Comparison of ENCODE assay signal across 9 cellular contexts in genomic region chr11:134261626-134262488, GRCh38. TPM values are rescaled to one million over a fixed set of nuclear protein-coding genes. Genes with fewer than 3 reads are reported as not detected.
DNase-seq lines count a peak whose midpoint lies in the region; ATAC-seq and TF ChIP-seq lines count a peak whose summit lies in the region.
"Had no signal": no experiment of that assay in that cellular context is flagged by ENCODE, and none has a peak within 500 bp of the region (broad histone marks: within the 10 kb centered on the region; RNA-seq: fewer than 3 reads in every experiment).

No MANE protein-coding gene starts in this region.

- H3K9me3 Mint-ChIP-seq in progenitor cell of endocrine pancreas (ENCODE audit: low read depth), result no peaks in the 10 kb centered on the region
- H3K9me3 Mint-ChIP-seq in immature natural killer cell, result no peaks in the 10 kb centered on the region

- H3F3A ChIP-seq in PC-9 (ENCODE audit: insufficient read depth, low read depth), result peaks cover 16% of the 10 kb centered on the region; the same call in 1 of the 2 replicates

- H3K4me3 Mint-ChIP-seq in progenitor cell of endocrine pancreas (ENCODE audit: low read depth) (no peak overlapping the region), immature natural killer cell (no peak overlapping the region)

- TF ChIP-seq POLR2A in adrenal gland (IDR thresholded peaks at IDR 0.05), result no peak

- H3K4me1 Mint-ChIP-seq in progenitor cell of endocrine pancreas (ENCODE audit: low read depth) (no peaks in the 10 kb centered on the region), immature natural killer cell (no peaks in the 10 kb centered on the region)

- POLR2A ChIA-PET in BJ (lab: Charles Lee), result no interaction called here
- POLR2A ChIA-PET in PC-9 (lab: Charles Lee; ENCODE audit: unreplicated experiment), result interaction anchor here (0.6 kb wide), 2 partner anchors 14 to 24 kb away, joined by 3 read pairs; no protein-coding TSS in a partner anchor

- H3K36me3 Mint-ChIP-seq in progenitor cell of endocrine pancreas (ENCODE audit: insufficient read depth), result peaks cover 12% of the 10 kb centered on the region
- peaks cover 10 to 35% (median 14%) of the 10 kb centered on the region in 3 donors for H3K36me3 Mint-ChIP-seq in immature natural killer cell

- intact Hi-C loops in PC-9 (cut with micrococcal nuclease; ENCODE audit: unreplicated experiment) (no loop called here), adrenal gland (cut with DNase I) (no loop called here)

- H3K4me3 ChIP-seq in BJ (ENCODE audit: low read depth, low read length) (no peak overlapping the region), GM06990 (replicated peaks; ENCODE audit: low read depth, low read length) (no peak overlapping the region), PC-9 (no peak overlapping the region), cardiac fibroblast (replicated peaks in 1 of 2; ENCODE audit: low read depth in 2 of 2, low read length in 2 of 2) (no peak overlapping the region), adrenal gland (no peak overlapping the region)
- H3K4me3 ChIP-seq: lung had no signal

- no peaks in the 10 kb centered on the region for H3K27me3 ChIP-seq in BJ (ENCODE audit: control insufficient read depth, insufficient read depth, low read length)
- no peaks in the 10 kb centered on the region for H3K27me3 ChIP-seq in GM06990 (replicated peaks; ENCODE audit: control insufficient read depth, insufficient read depth, low read length)
- H3K27me3 ChIP-seq in PC-9 (ENCODE audit: insufficient read depth, low read depth), result no peaks in the 10 kb centered on the region
- no peaks in the 10 kb centered on the region for H3K27me3 ChIP-seq in adrenal gland

- DNase-seq in BJ (ENCODE audit: low read depth) (no peak), GM06990 (ENCODE audit: extremely low read depth, insufficient read length) (no peak), PC-9 (peak in 1 of 2 experiments; percentile 9), cardiac fibroblast (ENCODE audit: low read depth in 2 of 2) (peak; percentile 26 to 35), progenitor cell of endocrine pancreas (ENCODE audit: low spot score, unreplicated experiment) (no peak), adrenal gland (no peak), immature natural killer cell (no peak)

- H3K9me2 ChIP-seq in PC-9 (ENCODE audit: insufficient read depth), result no peaks in the 10 kb centered on the region

- no TSS peak for BruUV-seq in PC-9 (replicated peaks; lab: Mats Ljungman, UMichigan)

- H3K79me2 ChIP-seq in PC-9 (ENCODE audit: low read depth), result no peaks in the 10 kb centered on the region

- no peak overlapping the region for H3K4me2 ChIP-seq in PC-9

- no peaks in the 10 kb centered on the region for H3K27me3 Mint-ChIP-seq in progenitor cell of endocrine pancreas
- H3K27me3 Mint-ChIP-seq in immature natural killer cell (ENCODE audit: low read depth in 3 of 3), result peaks cover 0 to 3% (median 0%) of the 10 kb centered on the region in 3 donors

- H3K27ac Mint-ChIP-seq in progenitor cell of endocrine pancreas, result no peak overlapping the region
- H3K27ac Mint-ChIP-seq in immature natural killer cell, result no peak overlapping the region

- H4K20me1 ChIP-seq in PC-9 (ENCODE audit: insufficient read depth), result no peaks in the 10 kb centered on the region

- ATAC-seq in HG03342 (IDR thresholded peaks at IDR 0.05; ENCODE audit: unreplicated experiment), result no peak

- no peak overlapping the region for H3K27ac ChIP-seq in PC-9
- no peak overlapping the region for H3K27ac ChIP-seq in adrenal gland

- TF ChIP-seq CTCF in BJ (IDR thresholded peaks at IDR 0.05; ENCODE audit: insufficient read depth, low read depth, low read length), result peak; percentile 60
- peak; percentile 61 for TF ChIP-seq CTCF in GM06990 (IDR thresholded peaks at IDR 0.05; ENCODE audit: insufficient read depth, low read length, poor library complexity, severe bottlenecking)
- TF ChIP-seq CTCF in PC-9 (conservative IDR thresholded peaks at IDR 0.05), result peak; percentile 74
- TF ChIP-seq CTCF in cardiac fibroblast (IDR thresholded peaks at IDR 0.05; ENCODE audit: low read depth, low read length), result peak; percentile 60
- TF ChIP-seq CTCF in progenitor cell of endocrine pancreas (IDR thresholded peaks at IDR 0.05; ENCODE audit: unreplicated experiment), result peak; percentile 61
- TF ChIP-seq CTCF in adrenal gland (IDR thresholded peaks at IDR 0.05), result peak in 3 of 6 experiments; percentile 21 to 36 (median 33)

- H3K36me3 ChIP-seq in BJ (ENCODE audit: control insufficient read depth, insufficient read depth, low read length) (peaks cover 15% of the 10 kb centered on the region), GM06990 (ENCODE audit: control insufficient read depth, insufficient read depth, low read length) (peaks cover 12% of the 10 kb centered on the region), PC-9 (ENCODE audit: low read depth) (no peaks in the 10 kb centered on the region), adrenal gland (replicated peaks in 1 of 2) (peaks cover 0 to 59% of the 10 kb centered on the region in 2 donors)

- WGBS in adrenal gland, 4 donors, result 91 to 95% (median 91%) methylated on average over 10 to 14 of the region's 14 CpGs

- H3K4me1 ChIP-seq in PC-9 (replicated peaks; ENCODE audit: insufficient read depth), result peaks cover 21% of the 10 kb centered on the region
- H3K4me1 ChIP-seq in adrenal gland (replicated peaks in 1 of 2), result no peaks in the 10 kb centered on the region

- CTCF ChIA-PET in BJ (lab: Yijun Ruan, JAX) (interaction anchor here (0.8 to 2.2 kb wide), 8 partner anchors 8 to 323 kb away, joined by 3 to 9 read pairs (median 4); partner anchors contain the start of genes ACAD8, GLB1L3 and THYN1), PC-9 (lab: Charles Lee) (interaction anchor here (0.5 to 0.6 kb wide), 2 partner anchors 21 to 971 kb away, joined by 3 to 4 read pairs; no protein-coding TSS in a partner anchor)

- H2AFZ ChIP-seq in PC-9, result no peak overlapping the region

- H3K9me3 ChIP-seq in PC-9 (ENCODE audit: insufficient read depth, low read depth) (no peaks in the 10 kb centered on the region; the same call in 1 of the 2 replicates), adrenal gland (replicated peaks in 1 of 3) (no peaks in the 10 kb centered on the region)

RNA-seq across cellular contexts. Expression of gene ACAD8, which starts 8.5 kb away (rescaled TPM):
- polyA plus RNA-seq in BJ (2011; rRNA removed) (17.4 and 19.4 TPM in 2 replicates), adrenal gland (10 to 100 TPM; 22.4 to 27.1 (median 23.3) TPM), immature natural killer cell (10 to 100 TPM; 16.3 to 34.4 (median 22.7) TPM)
- 7.4 and 10.5 TPM in 2 replicates for polyA minus RNA-seq in BJ (2011; rRNA and poly(A)+ RNA removed)
- total RNA-seq in PC-9 (2021) (16.1 and 17.2 TPM in 2 replicates), progenitor cell of endocrine pancreas (35.9 and 37.6 TPM in 2 replicates), adrenal gland (10 to 100 TPM; 24.7 to 45.0 (median 37.4) TPM)

RNA-seq across cellular contexts. Expression of gene THYN1, which starts 8.7 kb away (rescaled TPM):
- polyA plus RNA-seq in BJ (2011; rRNA removed), result 38.2 and 57.4 TPM in 2 replicates
- polyA minus RNA-seq in BJ (2011; rRNA and poly(A)+ RNA removed), result 17.1 and 27.8 TPM in 2 replicates
- total RNA-seq in PC-9 (2021), result 29.8 and 41.2 TPM in 2 replicates
- total RNA-seq in progenitor cell of endocrine pancreas, result 69.6 and 70.5 TPM in 2 replicates
- total RNA-seq in adrenal gland, result 10 to 100 TPM; 32.8 to 80.8 (median 47.1) TPM
- 10 to 100 TPM; 59.4 to 74.0 (median 60.7) TPM for polyA plus RNA-seq in adrenal gland
- polyA plus RNA-seq in immature natural killer cell, result 100 to 1,000 TPM in 2 of 3 donors, 10 to 100 TPM in 1; 92.7 to 116 (median 106) TPM

RNA-seq across cellular contexts. Expression of gene GLB1L3, which starts 14.3 kb away (rescaled TPM):
- polyA plus RNA-seq in BJ (2011; rRNA removed) (not detected in 2 replicates), adrenal gland (1 to 10 TPM in 1 of 3 donors, under 1 TPM in 2; 0.51 to 1.4 (median 0.61) TPM), immature natural killer cell (not detected)
- not detected in 2 replicates for polyA minus RNA-seq in BJ (2011; rRNA and poly(A)+ RNA removed)
- total RNA-seq in PC-9 (2021) (not detected in 2 replicates), progenitor cell of endocrine pancreas (not detected in 2 replicates), adrenal gland (under 1 TPM in 3 of 8 donors, not detected in 5; 0.14 to 0.64 (median 0.25) TPM)

RNA-seq across cellular contexts. Expression of gene VPS26B, which starts 37.4 kb away (rescaled TPM):
- polyA plus RNA-seq in BJ (2011; rRNA removed) (44.6 and 48.8 TPM in 2 replicates), adrenal gland (10 to 100 TPM; 25.3 to 37.7 (median 25.4) TPM), immature natural killer cell (100 to 1,000 TPM in 1 of 3 donors, 10 to 100 TPM in 2; 76.2 to 110 (median 78.1) TPM)
- 34.5 and 45.9 TPM in 2 replicates for polyA minus RNA-seq in BJ (2011; rRNA and poly(A)+ RNA removed)
- total RNA-seq in PC-9 (2021) (28.6 and 28.8 TPM in 2 replicates), progenitor cell of endocrine pancreas (39.5 and 39.6 TPM in 2 replicates), adrenal gland (10 to 100 TPM; 37.6 to 74.6 (median 46.6) TPM)

RNA-seq across cellular contexts. Expression of gene NCAPD3, which starts 38.1 kb away (rescaled TPM):
- 17.6 and 18.1 TPM in 2 replicates for polyA plus RNA-seq in BJ (2011; rRNA removed)
- 15.0 and 23.3 TPM in 2 replicates for polyA minus RNA-seq in BJ (2011; rRNA and poly(A)+ RNA removed)
- total RNA-seq in PC-9 (2021), result 40.6 and 49.6 TPM in 2 replicates
- 30.0 and 30.9 TPM in 2 replicates for total RNA-seq in progenitor cell of endocrine pancreas
- 10 to 100 TPM in 7 of 8 donors, 1 to 10 TPM in 1; 9.5 to 25.6 (median 17.2) TPM for total RNA-seq in adrenal gland
- polyA plus RNA-seq in adrenal gland, result 10 to 100 TPM in 1 of 3 donors, 1 to 10 TPM in 2; 6.0 to 10.4 (median 8.5) TPM
- 10 to 100 TPM in 2 of 3 donors, 1 to 10 TPM in 1; 6.9 to 16.7 (median 11.4) TPM for polyA plus RNA-seq in immature natural killer cell

Comparison
In these comparisons a context has a peak if more than half of its experiments do, and no peak if none do; other contexts are left out.
1. DNase-seq: peak in cardiac fibroblast (2 of 2); none in BJ (single experiment), GM06990 (single experiment), progenitor cell of endocrine pancreas (single experiment), adrenal gland (0 of 7) and immature natural killer cell (0 of 3).